ENCODE assay signal across 31 cellular contexts in genomic region chr16:53530741-53531140, GRCh38.
"Had no signal": no experiment of that assay in that cellular context is flagged by ENCODE, and none has a peak within 500 bp of the region (broad histone marks: within the 10 kb centered on the region; RNA-seq: fewer than 3 reads in every experiment).

No MANE protein-coding gene starts in this region.

- H3K4me3 ChIP-seq: left lung, lower lobe of right lung, neural progenitor cell, right atrium auricular region, skin epidermis, stomach, testis, thyroid gland, transverse colon, upper lobe of left lung, vagina had no signal

- H3K4me3 Mint-ChIP-seq: immature natural killer cell; naive thymus-derived CD8-positive, alpha-beta T cell; nephron; neural progenitor cell; stimulated activated naive B cell treated with anti-CD40 and anti-IgM and Interleukin-4, amounts not matched to agents 10 μg/mL and 1 μg/mL and 100 μg/mL, for 72 hours had no signal

- H3K9me3 Mint-ChIP-seq: immature natural killer cell; naive thymus-derived CD8-positive, alpha-beta T cell; nephron had no signal

- H3K27ac ChIP-seq: left lung, lower lobe of right lung, neural progenitor cell, neutrophil, parathyroid adenoma, right atrium auricular region, skin epidermis, stomach, testis, thyroid gland, transverse colon, upper lobe of left lung, vagina had no signal

- H3K27me3 Mint-ChIP-seq: progenitor cell of endocrine pancreas; stimulated activated naive B cell treated with anti-CD40 and anti-IgM and Interleukin-4, amounts not matched to agents 10 μg/mL and 1 μg/mL and 100 μg/mL, for 72 hours had no signal

- H3K4me1 Mint-ChIP-seq: neural progenitor cell had no signal

- H3K36me3 ChIP-seq: left lung, lower lobe of right lung, neural progenitor cell, neutrophil, right atrium auricular region, stomach, thyroid gland, transverse colon, upper lobe of left lung, vagina had no signal

- H2AFZ ChIP-seq: neural progenitor cell, parathyroid adenoma had no signal

- H3K27ac Mint-ChIP-seq: immature natural killer cell; neural progenitor cell; stimulated activated naive B cell treated with anti-CD40 and anti-IgM and Interleukin-4, amounts not matched to agents 10 μg/mL and 1 μg/mL and 100 μg/mL, for 72 hours had no signal

- H3K4me2 ChIP-seq: neural progenitor cell had no signal

- H3K4me1 ChIP-seq: left lung, lower lobe of right lung, neural progenitor cell, parathyroid adenoma, right atrium auricular region, stomach, testis, thyroid gland, transverse colon, upper lobe of left lung, vagina had no signal

- ATAC-seq: left colon; left lung; lower lobe of right lung; naive thymus-derived CD8-positive, alpha-beta T cell; sciatic nerve; stimulated activated naive B cell treated with anti-CD40 and anti-IgM and Interleukin-4, amounts not matched to agents 10 μg/mL and 1 μg/mL and 100 μg/mL, for 72 hours; stimulated activated naive CD8-positive, alpha-beta T cell treated with anti-CD3 and anti-CD28 coated beads, Interleukin-15, Interleukin-2, amounts not matched to agents 100 U/mL and 50 U/mL, for 24 hours had no signal

- DNase-seq: hypothalamus; immature natural killer cell; kidney; left colon; left lung; lower lobe of right lung; mammary epithelial cell; mesenchymal stem cell; naive thymus-derived CD8-positive, alpha-beta T cell; occipital lobe; stimulated activated CD4-positive, alpha-beta T cell treated with anti-CD3 and anti-CD28 coated beads, Interleukin-12 subunit alpha, Interleukin-12 subunit beta, amount 100 ng/mL, for 4 hours; stimulated activated CD4-positive, alpha-beta T cell treated with anti-CD3 and anti-CD28 coated beads, Interleukin-15, amount 100 ng/mL, for 24 hours; stimulated activated CD4-positive, alpha-beta T cell treated with anti-CD3 and anti-CD28 coated beads, Interleukin-2, amount 100 ng/mL, for 24 hours; stimulated activated CD4-positive, alpha-beta T cell treated with anti-CD3 and anti-CD28 coated beads, Interleukin-4, amount 100 ng/mL, for 1 hour; stimulated activated naive B cell treated with anti-CD40 and anti-IgM and Interleukin-4, amounts not matched to agents 10 μg/mL and 1 μg/mL and 100 μg/mL, for 72 hours; stimulated activated naive CD8-positive, alpha-beta T cell treated with anti-CD3 and anti-CD28 coated beads, Interleukin-15, Interleukin-2, amounts not matched to agents 100 U/mL and 50 U/mL, for 24 hours; stomach; testis; thyroid gland; transverse colon; upper lobe of left lung had no signal

- H3K79me2 ChIP-seq: parathyroid adenoma had no signal

- H3K9me3 ChIP-seq: left lung, lower lobe of right lung, neutrophil, right atrium auricular region, stomach, testis, thyroid gland, transverse colon, upper lobe of left lung, vagina had no signal

- H3K36me3 Mint-ChIP-seq: immature natural killer cell; naive thymus-derived CD8-positive, alpha-beta T cell; neural progenitor cell had no signal

- FAIRE-seq: islet of Langerhans, kidney had no signal
